14 cellular contexts compared by ENCODE assay signal in the genomic region with DNA sequence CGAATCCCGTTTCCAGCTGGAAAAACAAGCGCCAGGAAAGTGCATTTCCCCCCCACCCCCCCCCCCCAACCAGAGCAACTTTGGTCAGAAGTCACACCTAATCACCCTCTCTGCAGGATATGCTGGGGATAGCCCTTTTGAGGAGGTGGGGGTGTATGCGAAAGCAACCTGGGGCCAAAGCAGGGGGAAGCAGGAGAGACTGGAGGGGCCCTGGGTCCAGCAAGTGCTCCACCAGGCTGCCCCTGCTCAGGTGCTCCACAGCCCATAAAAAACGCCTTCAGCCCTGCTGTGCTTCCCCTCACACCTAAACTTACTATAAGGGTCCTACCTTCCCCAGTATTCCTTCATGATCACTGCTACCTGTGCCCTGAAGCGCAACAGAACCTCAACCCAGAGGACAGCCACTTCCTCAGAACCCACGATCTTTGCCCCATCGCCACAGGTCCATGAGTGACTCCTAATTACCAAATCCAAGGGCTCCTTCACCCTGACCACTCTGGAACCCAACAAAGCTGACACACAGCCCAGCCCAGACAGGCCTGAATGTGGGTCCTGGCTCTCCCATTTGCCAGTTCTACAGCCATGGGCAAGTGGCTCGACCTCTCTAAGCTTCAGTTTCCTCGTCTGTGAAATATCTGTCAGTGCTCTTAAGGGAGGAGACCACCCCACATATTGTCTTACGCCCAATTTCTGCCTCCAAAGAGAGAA. TPM values are rescaled to one million over a fixed set of nuclear protein-coding genes. Genes with fewer than 3 reads are reported as not detected.
DNase-seq lines count a peak whose midpoint lies in the region; ATAC-seq lines count a peak whose summit lies in the region.
"Had no signal": no experiment of that assay in that cellular context is flagged by ENCODE, and none has a peak within 500 bp of the region (broad histone marks: within the 10 kb centered on the region; RNA-seq: fewer than 3 reads in every experiment).

No MANE protein-coding gene starts in this region.

- ATAC-seq in esophagus mucosa, result peak; percentile 13
- peak; percentile 55 for ATAC-seq in stimulated activated naive CD8-positive, alpha-beta T cell treated with anti-CD3 and anti-CD28 coated beads, Interleukin-15, amount 100 ng/mL, for 72 hours
- ATAC-seq: PC-3 had no signal

- no peaks in the 10 kb centered on the region for H3K9me3 ChIP-seq in CD4-positive, alpha-beta memory T cell (ENCODE audit: control insufficient read depth in 1 of 2, low read length in 2 of 2)
- H3K9me3 ChIP-seq: left ventricle myocardium inferior, thoracic aorta had no signal

- H3K4me1 ChIP-seq in CD4-positive, alpha-beta memory T cell (ENCODE audit: insufficient read depth, low read length), result no peaks in the 10 kb centered on the region

- CTCF ChIA-PET in activated CD4-positive, alpha-beta memory T cell treated with anti-CD3 and anti-CD28 coated beads for 36 hours (lab: Charles Lee), result no interaction called here
- CTCF ChIA-PET in CD4-positive, alpha-beta memory T cell (lab: Charles Lee; ENCODE audit: partially characterized antibody), result interaction anchor here (0.8 to 1.2 kb wide), 2 partner anchors 27 to 444 kb away, joined by 3 read pairs; no protein-coding TSS in a partner anchor

- peaks cover 20% of the 10 kb centered on the region for H3K36me3 Mint-ChIP-seq in activated CD4-positive, alpha-beta memory T cell treated with anti-CD3 and anti-CD28 coated beads for 36 hours
- H3K36me3 Mint-ChIP-seq in CD4-positive, alpha-beta memory T cell, result peaks cover 17 to 33% of the 10 kb centered on the region in 2 donors

- no peaks in the 10 kb centered on the region for H3K9me3 Mint-ChIP-seq in activated CD4-positive, alpha-beta memory T cell treated with anti-CD3 and anti-CD28 coated beads for 36 hours
- no peaks in the 10 kb centered on the region for H3K9me3 Mint-ChIP-seq in stimulated activated naive CD8-positive, alpha-beta T cell treated with anti-CD3 and anti-CD28 coated beads, Interleukin-15, amount 100 ng/mL, for 72 hours
- peaks cover 0 to 3% (median 0%) of the 10 kb centered on the region in 8 donors for H3K9me3 Mint-ChIP-seq in CD4-positive, alpha-beta memory T cell

- POLR2A ChIA-PET in activated CD4-positive, alpha-beta memory T cell treated with anti-CD3 and anti-CD28 coated beads for 36 hours (lab: Charles Lee), result no interaction called here
- POLR2A ChIA-PET in CD4-positive, alpha-beta memory T cell (lab: Charles Lee; ENCODE audit: partially characterized antibody), result no interaction called here

- peak overlapping the region; percentile 43 for H3K27ac Mint-ChIP-seq in activated CD4-positive, alpha-beta memory T cell treated with anti-CD3 and anti-CD28 coated beads for 36 hours
- peak overlapping the region; percentile 57 to 59 for H3K27ac Mint-ChIP-seq in stimulated activated naive CD8-positive, alpha-beta T cell treated with anti-CD3 and anti-CD28 coated beads, Interleukin-15, amount 100 ng/mL, for 72 hours
- H3K27ac Mint-ChIP-seq in CD4-positive, alpha-beta memory T cell, result peak overlapping the region in 3 of 7 donors; percentile 5 to 83 (median 68)

- intact Hi-C loops in activated CD4-positive, alpha-beta memory T cell treated with anti-CD3 and anti-CD28 coated beads for 36 hours (cut with micrococcal nuclease), result no loop called here
- intact Hi-C loops in CD4-positive, alpha-beta memory T cell (cut with micrococcal nuclease), result no loop called here

- no peak overlapping the region for H3K27ac ChIP-seq in CD4-positive, alpha-beta memory T cell (ENCODE audit: low read depth, low read length)
- H3K27ac ChIP-seq: left ventricle myocardium inferior, thoracic aorta, WERI-Rb-1 had no signal

- no peaks in the 10 kb centered on the region for H3K27me3 Mint-ChIP-seq in activated CD4-positive, alpha-beta memory T cell treated with anti-CD3 and anti-CD28 coated beads for 36 hours
- no peaks in the 10 kb centered on the region for H3K27me3 Mint-ChIP-seq in stimulated activated naive CD8-positive, alpha-beta T cell treated with anti-CD3 and anti-CD28 coated beads, Interleukin-15, amount 100 ng/mL, for 72 hours
- H3K27me3 Mint-ChIP-seq in CD4-positive, alpha-beta memory T cell, result no peaks in the 10 kb centered on the region

- DNase-seq in activated effector memory CD4-positive, alpha-beta T cell treated with anti-CD3 and anti-CD28 coated beads, Interleukin-2, amount 50 U/mL, for 16 hours, result peak; percentile 59
- no peak for DNase-seq in activated effector memory CD4-positive, alpha-beta T cell treated with Interleukin-2 at 50 U/mL for 16 hours
- DNase-seq in activated CD4-positive, alpha-beta memory T cell treated with anti-CD3 and anti-CD28 coated beads for 36 hours, result no peak
- no peak for DNase-seq in stimulated activated naive CD8-positive, alpha-beta T cell treated with anti-CD3 and anti-CD28 coated beads, Interleukin-15, amount 100 ng/mL, for 72 hours
- DNase-seq in stimulated activated CD4-positive, alpha-beta T cell treated with anti-CD3 and anti-CD28 coated beads, Interleukin-2, amount 100 ng/mL, for 48 hours, result no peak
- no peak for DNase-seq in retina
- DNase-seq in CD4-positive, alpha-beta memory T cell, result no peak
- DNase-seq: left ventricle myocardium inferior; NCI-H187; PC-3; stimulated activated CD4-positive, alpha-beta T cell treated with anti-CD3 and anti-CD28 coated beads, Interleukin-15, amount 100 ng/mL, for 24 hours; WERI-Rb-1 had no signal

- no peak overlapping the region for H3K4me3 ChIP-seq in CD4-positive, alpha-beta memory T cell (ENCODE audit: low read length in 2 of 2)
- H3K4me3 ChIP-seq: left ventricle myocardium inferior, thoracic aorta had no signal

- H3K4me3 Mint-ChIP-seq in activated CD4-positive, alpha-beta memory T cell treated with anti-CD3 and anti-CD28 coated beads for 36 hours, result no peak overlapping the region
- no peak overlapping the region for H3K4me3 Mint-ChIP-seq in stimulated activated naive CD8-positive, alpha-beta T cell treated with anti-CD3 and anti-CD28 coated beads, Interleukin-15, amount 100 ng/mL, for 72 hours
- peak overlapping the region in 1 of 8 donors; percentile 22 for H3K4me3 Mint-ChIP-seq in CD4-positive, alpha-beta memory T cell

- peaks cover 29% of the 10 kb centered on the region for H3K36me3 ChIP-seq in CD4-positive, alpha-beta memory T cell (ENCODE audit: insufficient read depth, low read length)

- peaks cover 2% of the 10 kb centered on the region for H3K4me1 Mint-ChIP-seq in activated CD4-positive, alpha-beta memory T cell treated with anti-CD3 and anti-CD28 coated beads for 36 hours (ENCODE audit: low read depth)
- peaks cover 16% of the 10 kb centered on the region for H3K4me1 Mint-ChIP-seq in stimulated activated naive CD8-positive, alpha-beta T cell treated with anti-CD3 and anti-CD28 coated beads, Interleukin-15, amount 100 ng/mL, for 72 hours
- H3K4me1 Mint-ChIP-seq in CD4-positive, alpha-beta memory T cell, result peaks cover 0 to 6% (median 3%) of the 10 kb centered on the region in 4 donors

- H3K27me3 ChIP-seq in CD4-positive, alpha-beta memory T cell (ENCODE audit: insufficient read depth, low read length), result no peaks in the 10 kb centered on the region

RNA-seq across cellular contexts. Expression of gene ENDOV, which starts 18.1 kb away (rescaled TPM):
- total RNA-seq in activated CD4-positive, alpha-beta memory T cell treated with anti-CD3 and anti-CD28 coated beads for 36 hours, result 10 to 100 TPM; 16.1 to 16.3 TPM
- total RNA-seq in esophagus mucosa, result 12.9 TPM
- 10 to 100 TPM; 20.1 to 25.5 TPM for total RNA-seq in CD4-positive, alpha-beta memory T cell
- polyA plus RNA-seq in CD4-positive, alpha-beta memory T cell, result 10 to 100 TPM; 10.1 to 15.5 TPM
